ENCODE assay signal across 13 cellular contexts in genomic region chr9:133935328-133936040, GRCh38. TPM values are rescaled to one million over a fixed set of nuclear protein-coding genes. Genes with fewer than 3 reads are reported as not detected.
A peak's percentile ranks its signal among the peaks of the same experiment; 100 is the strongest.
DNase-seq lines count a peak whose midpoint lies in the region; ATAC-seq and TF ChIP-seq lines count a peak whose summit lies in the region.
"Had no signal": no experiment of that assay in that cellular context is flagged by ENCODE, and none has a peak within 500 bp of the region (broad histone marks: within the 10 kb centered on the region; RNA-seq: fewer than 3 reads in every experiment).

No MANE protein-coding gene starts in this region.

- DNase-seq in ELF-1 (ENCODE audit: low read depth, low spot score) (peak; percentile 63), amniotic epithelial cell (ENCODE audit: low read depth) (peak; percentile 80), left ventricle myocardium inferior (peak; percentile 78), progenitor cell of endocrine pancreas (ENCODE audit: low spot score, unreplicated experiment) (no peak), SW 1271 (lab: John Stamatoyannopoulos, UW) (no peak)
- DNase-seq in stimulated activated CD8-positive, alpha-beta memory T cell treated with anti-CD3 and anti-CD28 coated beads, Interleukin-4, amount 100 ng/mL, for 48 hours: no peak
- no peak for DNase-seq in activated naive CD4-positive, alpha-beta T cell treated with anti-CD3 and anti-CD28 coated beads, Interleukin-2, amount 50 U/mL, for 16 hours
- DNase-seq: activated T-cell treated with anti-CD3 and anti-CD28 coated beads, Interleukin-2, amount 50 U/mL, for 48 hours; Calu3; NCI-H1092; T-cell had no signal

- H3K4me3 ChIP-seq in left ventricle myocardium inferior: peak overlapping the region; percentile 19

- TF ChIP-seq CTCF in left ventricle myocardium inferior (IDR thresholded peaks at IDR 0.05; ENCODE audit: borderline replicate concordance) (no peak), progenitor cell of endocrine pancreas (IDR thresholded peaks at IDR 0.05; ENCODE audit: unreplicated experiment) (no peak)

- no peaks in the 10 kb centered on the region for H3K9me3 Mint-ChIP-seq in progenitor cell of endocrine pancreas (ENCODE audit: low read depth)
- H3K9me3 Mint-ChIP-seq: T-cell had no signal

- H3K4me1 ChIP-seq in left ventricle myocardium inferior: peaks cover 31% of the 10 kb centered on the region

- H3K36me3 Mint-ChIP-seq in progenitor cell of endocrine pancreas (ENCODE audit: insufficient read depth): peaks cover 11% of the 10 kb centered on the region
- H3K36me3 Mint-ChIP-seq: stimulated activated effector memory CD8-positive, alpha-beta T cell treated with anti-CD3 and anti-CD28 coated beads, Interleukin-12 subunit alpha, Interleukin-12 subunit beta, amount 100 ng/mL, for 72 hours; T-cell had no signal

- H3K36me3 ChIP-seq in left ventricle myocardium inferior: no peaks in the 10 kb centered on the region

- intact Hi-C loops in left ventricle myocardium inferior (cut with micrococcal nuclease): no loop called here

- H3K27me3 Mint-ChIP-seq in progenitor cell of endocrine pancreas: no peaks in the 10 kb centered on the region
- H3K27me3 Mint-ChIP-seq: T-cell had no signal

- H3K27ac ChIP-seq in left ventricle myocardium inferior (replicated peaks): peak overlapping the region; percentile 67

- no peaks in the 10 kb centered on the region for H3K9me3 ChIP-seq in left ventricle myocardium inferior (replicated peaks)

- peaks cover 22% of the 10 kb centered on the region for H3K4me1 Mint-ChIP-seq in progenitor cell of endocrine pancreas (ENCODE audit: low read depth)
- H3K4me1 Mint-ChIP-seq: T-cell had no signal

- H3K27ac Mint-ChIP-seq in progenitor cell of endocrine pancreas: peak overlapping the region; percentile 62
- H3K27ac Mint-ChIP-seq: stimulated activated effector memory CD8-positive, alpha-beta T cell treated with anti-CD3 and anti-CD28 coated beads, Interleukin-12 subunit alpha, Interleukin-12 subunit beta, amount 100 ng/mL, for 72 hours; T-cell had no signal

- no peaks in the 10 kb centered on the region for H3K27me3 ChIP-seq in left ventricle myocardium inferior (ENCODE audit: low read depth)

- no peak for ATAC-seq in GM19023 (IDR thresholded peaks at IDR 0.05; ENCODE audit: unreplicated experiment)
- ATAC-seq: stimulated activated effector memory CD8-positive, alpha-beta T cell treated with anti-CD3 and anti-CD28 coated beads, Interleukin-12 subunit alpha, Interleukin-12 subunit beta, amount 100 ng/mL, for 72 hours; T-cell had no signal

- no peak overlapping the region for H3K4me3 Mint-ChIP-seq in progenitor cell of endocrine pancreas (ENCODE audit: low read depth)
- H3K4me3 Mint-ChIP-seq: stimulated activated effector memory CD8-positive, alpha-beta T cell treated with anti-CD3 and anti-CD28 coated beads, Interleukin-12 subunit alpha, Interleukin-12 subunit beta, amount 100 ng/mL, for 72 hours; T-cell had no signal

RNA-seq across cellular contexts. Expression of gene VAV2, which starts 56.6 kb away (rescaled TPM):
- total RNA-seq in left ventricle myocardium inferior: 4.1 TPM
- total RNA-seq in progenitor cell of endocrine pancreas: 80.6 and 82.8 TPM in 2 replicates

Comparison
In these comparisons a context has a peak if more than half of its experiments do, and no peak if none do; other contexts are left out.
1. DNase-seq: peak in ELF-1 (single experiment), amniotic epithelial cell (single experiment) and left ventricle myocardium inferior (single experiment); none in progenitor cell of endocrine pancreas (single experiment), stimulated activated CD8-positive, alpha-beta memory T cell treated with anti-CD3 and anti-CD28 coated beads, Interleukin-4, amount 100 ng/mL, for 48 hours (single experiment), SW 1271 (0 of 2) and activated naive CD4-positive, alpha-beta T cell treated with anti-CD3 and anti-CD28 coated beads, Interleukin-2, amount 50 U/mL, for 16 hours (single experiment).
2. RNA of gene VAV2, which starts 56.6 kb away (total RNA-seq): 80.6 to 82.8 TPM in progenitor cell of endocrine pancreas; 4.1 TPM in left ventricle myocardium inferior (single experiment); every median in the first group is over 10 times any median in the second.